Comparison of ENCODE assay signal across 15 cellular contexts in the genomic region with DNA sequence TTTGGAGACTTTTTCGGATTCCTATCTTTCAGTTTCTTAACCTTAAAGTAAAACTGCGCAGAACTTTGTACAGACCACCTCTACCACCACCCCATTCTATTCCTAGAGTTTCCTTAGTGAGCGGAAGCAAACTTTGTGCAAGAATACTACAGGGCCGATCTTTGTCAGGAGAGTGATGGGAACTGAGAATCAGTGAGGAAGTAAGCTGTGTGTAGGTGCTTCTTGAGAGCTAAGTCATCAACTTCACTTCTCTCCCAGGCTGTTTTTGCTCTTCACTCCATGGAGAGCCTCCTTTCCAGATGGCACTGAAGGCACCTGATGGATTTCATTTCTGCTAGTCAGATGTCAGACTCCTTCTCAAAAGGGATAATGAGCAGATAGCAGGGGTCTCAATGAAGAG.
"Had no signal": no experiment of that assay in that cellular context is flagged by ENCODE, and none has a peak within 500 bp of the region (broad histone marks: within the 10 kb centered on the region; RNA-seq: fewer than 3 reads in every experiment).

No MANE protein-coding gene starts in this region.

- H3K4me1 ChIP-seq: parathyroid adenoma, upper lobe of right lung had no signal

- DNase-seq: activated CD4-positive, alpha-beta T cell treated with anti-CD3 and anti-CD28 coated beads, Interleukin-2, amount 50 U/mL, for 48 hours; activated gamma-delta T cell treated with Interleukin-2 at 50 U/mL for 16 hours; endodermal cell; left cardiac atrium; mesenchymal stem cell; naive thymus-derived CD8-positive, alpha-beta T cell; sigmoid colon; stimulated activated CD4-positive, alpha-beta T cell treated with anti-CD3 and anti-CD28 coated beads, Interleukin-4, amount 100 ng/mL, for 24 hours; upper lobe of right lung had no signal

- H3K9ac ChIP-seq: parathyroid adenoma had no signal

- H2AFZ ChIP-seq: parathyroid adenoma had no signal

- H3K27me3 ChIP-seq: neutrophil, sigmoid colon, upper lobe of right lung had no signal

- H3K9me3 ChIP-seq: neutrophil, sigmoid colon, upper lobe of right lung had no signal

- H3K27ac ChIP-seq: epithelial cell of prostate, neutrophil, parathyroid adenoma, sigmoid colon, upper lobe of right lung, VCaP had no signal

- H3K4me3 ChIP-seq: sigmoid colon, upper lobe of right lung had no signal

- H3K4me1 Mint-ChIP-seq: naive thymus-derived CD8-positive, alpha-beta T cell; stimulated activated effector memory CD8-positive, alpha-beta T cell treated with anti-CD3 and anti-CD28 coated beads, Interleukin-12 subunit alpha, Interleukin-12 subunit beta, amount 100 ng/mL, for 72 hours had no signal

- ATAC-seq: naive thymus-derived CD8-positive, alpha-beta T cell; stimulated activated effector memory CD8-positive, alpha-beta T cell treated with anti-CD3 and anti-CD28 coated beads, Interleukin-12 subunit alpha, Interleukin-12 subunit beta, amount 100 ng/mL, for 72 hours; upper lobe of right lung had no signal

- H3K79me2 ChIP-seq: parathyroid adenoma had no signal

- H3K4me3 Mint-ChIP-seq: activated naive CD8-positive, alpha-beta T cell; endodermal cell; naive thymus-derived CD8-positive, alpha-beta T cell; stimulated activated effector memory CD8-positive, alpha-beta T cell treated with anti-CD3 and anti-CD28 coated beads, Interleukin-12 subunit alpha, Interleukin-12 subunit beta, amount 100 ng/mL, for 72 hours had no signal

- H3K27me3 Mint-ChIP-seq: activated naive CD8-positive, alpha-beta T cell; naive thymus-derived CD8-positive, alpha-beta T cell had no signal

- H3K36me3 Mint-ChIP-seq: activated naive CD8-positive, alpha-beta T cell; naive thymus-derived CD8-positive, alpha-beta T cell; stimulated activated effector memory CD8-positive, alpha-beta T cell treated with anti-CD3 and anti-CD28 coated beads, Interleukin-12 subunit alpha, Interleukin-12 subunit beta, amount 100 ng/mL, for 72 hours had no signal

- H3K36me3 ChIP-seq: neutrophil, sigmoid colon, upper lobe of right lung had no signal

- H3K9me3 Mint-ChIP-seq: endodermal cell had no signal

- H3K27ac Mint-ChIP-seq: activated naive CD8-positive, alpha-beta T cell; endodermal cell; naive thymus-derived CD8-positive, alpha-beta T cell; stimulated activated effector memory CD8-positive, alpha-beta T cell treated with anti-CD3 and anti-CD28 coated beads, Interleukin-12 subunit alpha, Interleukin-12 subunit beta, amount 100 ng/mL, for 72 hours had no signal
